7 cellular contexts compared by ENCODE assay signal in genomic region chr6:108782231-108783041, GRCh38.
A peak's percentile ranks its signal among the peaks of the same experiment; 100 is the strongest.
DNase-seq lines count a peak whose midpoint lies in the region; ATAC-seq and TF ChIP-seq lines count a peak whose summit lies in the region.

No MANE protein-coding gene starts in this region.

- TF ChIP-seq EP300 in gastroesophageal sphincter (IDR thresholded peaks at IDR 0.05) = no peak

- H4K8ac ChIP-seq in neuronal stem cell (ENCODE audit: low read depth, low read length) = no peak overlapping the region

- no peak overlapping the region for H2BK120ac ChIP-seq in neuronal stem cell (ENCODE audit: low read depth, low read length)

- H3K4me3 ChIP-seq in SJSA1 (peak overlapping the region; percentile 39), gastroesophageal sphincter (peak overlapping the region; percentile 45 to 49), neuronal stem cell (ENCODE audit: low read length in 2 of 2) (peak overlapping the region; percentile 51 to 75), stomach smooth muscle (ENCODE audit: low read length in 2 of 2) (peak overlapping the region; percentile 82)

- no peaks in the 10 kb centered on the region for H3K79me1 ChIP-seq in neuronal stem cell (ENCODE audit: low read depth, low read length)

- H2BK12ac ChIP-seq in neuronal stem cell (ENCODE audit: low read length) = no peak overlapping the region

- H3K4ac ChIP-seq in neuronal stem cell (ENCODE audit: low read length) = no peak overlapping the region

- H3K36me3 ChIP-seq in SJSA1 (no peaks in the 10 kb centered on the region), gastroesophageal sphincter (no peaks in the 10 kb centered on the region), neuronal stem cell (replicated peaks in 1 of 2; ENCODE audit: control insufficient read depth in 2 of 2, insufficient read depth in 2 of 2, low read length in 2 of 2) (no peaks in the 10 kb centered on the region), stomach smooth muscle (ENCODE audit: control insufficient read depth in 2 of 2, insufficient read depth in 2 of 2, low read length in 2 of 2) (no peaks in the 10 kb centered on the region)

- H3K14ac ChIP-seq in neuronal stem cell (ENCODE audit: low read length) = no peak overlapping the region

- in situ Hi-C loops in GM13977 (cut with MboI; ENCODE audit: low pct_unique_long_range_greater_than_20kb, low sequenced_read_pairs, unreplicated experiment) (loop anchor here (10.0 kb wide), 1 partner anchor 238 kb away; no protein-coding TSS in a partner anchor), KBM-7 (cut with MboI; ENCODE audit: low pct_unique_long_range_greater_than_20kb, low sequenced_read_pairs) (loop anchor here (25.0 kb wide), 1 partner anchor 220 kb away; the partner anchor contains the start of gene FOXO3)

- no peak overlapping the region for H2AK5ac ChIP-seq in neuronal stem cell (ENCODE audit: low read depth, low read length)

- H3K18ac ChIP-seq in neuronal stem cell (ENCODE audit: low read length) = no peak overlapping the region

- 0 to 1% methylated on average over 3 to 21 of the region's 21 CpGs for WGBS in gastroesophageal sphincter (ENCODE audit: low coverage in 1 of 2), 2 donors
- no CpG with 5 or more reads among the region's 21 CpGs for WGBS in neuronal stem cell (ENCODE audit: extremely low coverage in 2 of 2, insufficient read length in 2 of 2, insufficient replicate concordance in 1 of 2), 2 donors

- H2BK15ac ChIP-seq in neuronal stem cell (ENCODE audit: low read length) = no peak overlapping the region

- H2BK5ac ChIP-seq in neuronal stem cell (ENCODE audit: low read length) = no peak overlapping the region

- peak overlapping the region; percentile 92 for H2AFZ ChIP-seq in neuronal stem cell (ENCODE audit: low read length)

- H3K9ac ChIP-seq in neuronal stem cell (ENCODE audit: low read depth, low read length, poor library complexity) = no peak overlapping the region
- peak overlapping the region; percentile 47 to 56 for H3K9ac ChIP-seq in stomach smooth muscle (ENCODE audit: low read length in 2 of 2)

- H3K9me3 ChIP-seq in SJSA1 (replicated peaks) (no peaks in the 10 kb centered on the region), gastroesophageal sphincter (no peaks in the 10 kb centered on the region), neuronal stem cell (replicated peaks in 1 of 2; ENCODE audit: control insufficient read depth in 2 of 2, insufficient read depth in 1 of 2, low read depth in 1 of 2, low read length in 2 of 2) (no peaks in the 10 kb centered on the region), stomach smooth muscle (ENCODE audit: control insufficient read depth in 2 of 2, low read length in 2 of 2) (no peaks in the 10 kb centered on the region)

- DNase-seq in GM13977 (ENCODE audit: low spot score) (peak; percentile 79), KBM-7 (peak; percentile 86), SJSA1 (ENCODE audit: low read depth in 1 of 2, low spot score in 2 of 2) (peak; percentile 76 to 81), neuronal stem cell (ENCODE audit: low spot score) (peak; percentile 54)
- peak; percentile 26 to 71 (median 50) for DNase-seq in activated naive CD4-positive, alpha-beta T cell (lab: John Stamatoyannopoulos, UW)

- no peak overlapping the region for H4K91ac ChIP-seq in neuronal stem cell (ENCODE audit: low read depth, low read length, poor library complexity)

- H3K27me3 ChIP-seq in SJSA1 (replicated peaks) (no peaks in the 10 kb centered on the region), gastroesophageal sphincter (no peaks in the 10 kb centered on the region), neuronal stem cell (ENCODE audit: control insufficient read depth in 3 of 3, insufficient read depth in 3 of 3, low read depth in 1 of 3, low read length in 3 of 3) (peaks cover 0 to 44% (median 9%) of the 10 kb centered on the region in 3 experiments), stomach smooth muscle (ENCODE audit: control insufficient read depth in 1 of 2, insufficient read depth in 2 of 2, low read length in 2 of 2) (no peaks in the 10 kb centered on the region)

- peak overlapping the region; percentile 19 for H3K27ac ChIP-seq in SJSA1
- peak overlapping the region in 2 of 4 donors; percentile 68 to 78 for H3K27ac ChIP-seq in gastroesophageal sphincter
- H3K27ac ChIP-seq in neuronal stem cell (replicated peaks; ENCODE audit: low read length) = no peak overlapping the region
- peak overlapping the region; percentile 64 for H3K27ac ChIP-seq in stomach smooth muscle (ENCODE audit: low read length)

- TF ChIP-seq CTCF in GM13977 (IDR thresholded peaks at IDR 0.05; ENCODE audit: extremely low read depth, insufficient read depth, missing control alignments) = peak; percentile 76
- TF ChIP-seq CTCF in gastroesophageal sphincter (IDR thresholded peaks at IDR 0.05) = peak; percentile 39 to 85 (median 62)

- H3K23ac ChIP-seq in neuronal stem cell (ENCODE audit: low read depth, low read length, poor library complexity) = no peak overlapping the region

- TF ChIP-seq POLR2A in gastroesophageal sphincter (IDR thresholded peaks at IDR 0.05) = no peak

- ATAC-seq in gastroesophageal sphincter = peak; percentile 90

- peak overlapping the region; percentile 59 for H3K4me2 ChIP-seq in neuronal stem cell (ENCODE audit: insufficient read depth, low read length, poor library complexity, severe bottlenecking)

- H3K4me1 ChIP-seq in SJSA1 (replicated peaks) (peaks cover 18% of the 10 kb centered on the region), gastroesophageal sphincter (peaks cover 0 to 19% (median 5%) of the 10 kb centered on the region in 3 donors), neuronal stem cell (ENCODE audit: control insufficient read depth in 2 of 2, insufficient read depth in 1 of 2, low read depth in 1 of 2, low read length in 2 of 2) (peaks cover 3 to 8% of the 10 kb centered on the region in 2 donors), stomach smooth muscle (ENCODE audit: control insufficient read depth, insufficient read depth, low read length) (no peaks in the 10 kb centered on the region)
